30 cellular contexts compared by ENCODE assay signal in the genomic region with DNA sequence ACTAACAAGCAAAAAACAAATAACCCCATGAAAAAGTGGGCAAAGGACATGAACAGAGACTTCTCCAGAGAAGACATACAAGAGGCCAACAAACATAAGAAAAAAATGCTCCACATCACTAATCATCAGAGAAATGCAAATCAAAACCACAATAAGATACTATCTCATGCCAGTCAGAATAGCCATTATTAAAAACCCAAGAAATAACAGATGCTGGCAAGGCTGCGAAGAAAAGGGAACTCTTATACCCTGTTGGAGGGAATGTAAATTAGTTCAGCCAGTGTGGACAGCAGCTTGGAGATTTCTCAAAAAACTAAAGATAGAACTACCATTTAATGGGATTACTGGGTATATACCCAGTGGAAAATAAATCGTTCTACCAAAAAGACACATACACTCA.
"Had no signal": no experiment of that assay in that cellular context is flagged by ENCODE, and none has a peak within 500 bp of the region (broad histone marks: within the 10 kb centered on the region; RNA-seq: fewer than 3 reads in every experiment).

No MANE protein-coding gene starts in this region.

- H3K4me3 ChIP-seq: ascending aorta, heart right ventricle, left ventricle myocardium inferior, lung, mucosa of descending colon, ovary, right lobe of liver, testis had no signal

- H3K27me3 Mint-ChIP-seq: activated CD4-positive, alpha-beta memory T cell treated with anti-CD3 and anti-CD28 coated beads for 36 hours; activated CD4-positive, alpha-beta T cell treated with anti-CD3 and anti-CD28 coated beads, Interleukin-2, amount 10 ng/mL, durations not matched to agents 24 days and 14 days; activated naive CD4-positive, alpha-beta T cell treated with anti-CD3 and anti-CD28 coated beads, Interleukin-2, amount 10 ng/mL, durations not matched to agents 7 days and 5 days; dendritic cell treated with granulocyte-macrophage colony-stimulating factor and Interleukin-4, amounts not matched to agents 40 ng/mL and 50 ng/mL, for 4 days; natural killer cell treated with Interleukin-12 subunit alpha and Interleukin-12 subunit beta and Interleukin-15 and Interleukin-18, amount 100 ng/mL, for 72 hours; progenitor cell of endocrine pancreas; T-helper 17 cell had no signal

- H3K27me3 ChIP-seq: ascending aorta, heart right ventricle, ovary, testis had no signal

- H3K27ac Mint-ChIP-seq: activated CD4-positive, alpha-beta memory T cell treated with anti-CD3 and anti-CD28 coated beads for 36 hours; activated CD4-positive, alpha-beta T cell treated with anti-CD3 and anti-CD28 coated beads, Interleukin-2, amount 10 ng/mL, durations not matched to agents 24 days and 14 days; activated naive CD4-positive, alpha-beta T cell treated with anti-CD3 and anti-CD28 coated beads, Interleukin-2, amount 10 ng/mL, durations not matched to agents 7 days and 5 days; activated naive CD8-positive, alpha-beta T cell treated with anti-CD3 and anti-CD28 coated beads, Interleukin-2, amount 10 ng/mL, durations not matched to agents 7 days and 5 days; dendritic cell treated with granulocyte-macrophage colony-stimulating factor and Interleukin-4, amounts not matched to agents 40 ng/mL and 50 ng/mL, for 4 days; endodermal cell; natural killer cell treated with Interleukin-12 subunit alpha and Interleukin-12 subunit beta and Interleukin-15 and Interleukin-18, amount 100 ng/mL, for 72 hours; progenitor cell of endocrine pancreas; T-helper 17 cell had no signal

- H3K9me3 ChIP-seq: ascending aorta, heart right ventricle, left ventricle myocardium inferior, mucosa of descending colon, ovary, right lobe of liver, testis had no signal

- FAIRE-seq: urothelium cell line had no signal

- DNase-seq: activated CD4-positive, alpha-beta memory T cell treated with anti-CD3 and anti-CD28 coated beads for 36 hours; activated CD4-positive, alpha-beta T cell treated with anti-CD3 and anti-CD28 coated beads, Interleukin-2, amount 10 ng/mL, durations not matched to agents 24 days and 14 days; activated CD4-positive, CD25-positive, alpha-beta regulatory T cell treated with anti-CD3 and anti-CD28 coated beads, Interleukin-2, amount 50 U/mL, for 72 hours; activated CD8-positive, alpha-beta memory T cell treated with anti-CD3 and anti-CD28 coated beads, Interleukin-2, amount 50 U/mL, for 4 hours; activated gamma-delta T cell; activated naive CD4-positive, alpha-beta T cell treated with anti-CD3 and anti-CD28 coated beads, Interleukin-2, amount 10 ng/mL, durations not matched to agents 7 days and 5 days; activated naive CD8-positive, alpha-beta T cell treated with anti-CD3 and anti-CD28 coated beads, Interleukin-2, amount 10 ng/mL, durations not matched to agents 7 days and 5 days; activated T-cell treated with anti-CD3 and anti-CD28 coated beads, Interleukin-2, amount 50 U/mL, for 1 hour; caudate nucleus; endodermal cell; foreskin melanocyte; heart right ventricle; left ventricle myocardium inferior; mucosa of descending colon; ovary; right lobe of liver; stimulated activated CD4-positive, alpha-beta T cell treated with anti-CD3 and anti-CD28 coated beads, Interleukin-12 subunit alpha, Interleukin-12 subunit beta, amount 100 ng/mL, for 4 hours; stimulated activated CD4-positive, alpha-beta T cell treated with anti-CD3 and anti-CD28 coated beads, Interleukin-4, amount 100 ng/mL, for 1 hour; stimulated activated naive CD8-positive, alpha-beta T cell treated with anti-CD3 and anti-CD28 coated beads, Interleukin-15, Interleukin-2, amounts not matched to agents 100 U/mL and 50 U/mL, for 24 hours; T-helper 17 cell; T1000; testis; trophoblast cell had no signal

- H3K4me1 ChIP-seq: ascending aorta, heart right ventricle, left ventricle myocardium inferior, right lobe of liver, testis had no signal

- H3K9me3 Mint-ChIP-seq: activated CD4-positive, alpha-beta memory T cell treated with anti-CD3 and anti-CD28 coated beads for 36 hours; activated CD4-positive, alpha-beta T cell treated with anti-CD3 and anti-CD28 coated beads, Interleukin-2, amount 10 ng/mL, durations not matched to agents 24 days and 14 days; activated naive CD4-positive, alpha-beta T cell treated with anti-CD3 and anti-CD28 coated beads, Interleukin-2, amount 10 ng/mL, durations not matched to agents 7 days and 5 days; activated naive CD8-positive, alpha-beta T cell treated with anti-CD3 and anti-CD28 coated beads, Interleukin-2, amount 10 ng/mL, durations not matched to agents 7 days and 5 days; dendritic cell treated with granulocyte-macrophage colony-stimulating factor and Interleukin-4, amounts not matched to agents 40 ng/mL and 50 ng/mL, for 4 days; endodermal cell had no signal

- ATAC-seq: esophagus mucosa; heart right ventricle; mucosa of descending colon; natural killer cell treated with Interleukin-12 subunit alpha and Interleukin-12 subunit beta and Interleukin-15 and Interleukin-18, amount 100 ng/mL, for 72 hours; right lobe of liver; stimulated activated naive CD8-positive, alpha-beta T cell treated with anti-CD3 and anti-CD28 coated beads, Interleukin-15, Interleukin-2, amounts not matched to agents 100 U/mL and 50 U/mL, for 24 hours; T-helper 17 cell had no signal

- H3K4me3 Mint-ChIP-seq: activated CD4-positive, alpha-beta memory T cell treated with anti-CD3 and anti-CD28 coated beads for 36 hours; activated CD4-positive, alpha-beta T cell treated with anti-CD3 and anti-CD28 coated beads, Interleukin-2, amount 10 ng/mL, durations not matched to agents 24 days and 14 days; activated naive CD4-positive, alpha-beta T cell treated with anti-CD3 and anti-CD28 coated beads, Interleukin-2, amount 10 ng/mL, durations not matched to agents 7 days and 5 days; activated naive CD8-positive, alpha-beta T cell treated with anti-CD3 and anti-CD28 coated beads, Interleukin-2, amount 10 ng/mL, durations not matched to agents 7 days and 5 days; dendritic cell treated with granulocyte-macrophage colony-stimulating factor and Interleukin-4, amounts not matched to agents 40 ng/mL and 50 ng/mL, for 4 days; endodermal cell; natural killer cell treated with Interleukin-12 subunit alpha and Interleukin-12 subunit beta and Interleukin-15 and Interleukin-18, amount 100 ng/mL, for 72 hours; T-helper 17 cell had no signal

- H3K36me3 ChIP-seq: ascending aorta, heart right ventricle, left ventricle myocardium inferior, ovary, right lobe of liver had no signal

- H3K36me3 Mint-ChIP-seq: activated CD4-positive, alpha-beta memory T cell treated with anti-CD3 and anti-CD28 coated beads for 36 hours; activated naive CD4-positive, alpha-beta T cell treated with anti-CD3 and anti-CD28 coated beads, Interleukin-2, amount 10 ng/mL, durations not matched to agents 7 days and 5 days; activated naive CD8-positive, alpha-beta T cell treated with anti-CD3 and anti-CD28 coated beads, Interleukin-2, amount 10 ng/mL, durations not matched to agents 7 days and 5 days; natural killer cell treated with Interleukin-12 subunit alpha and Interleukin-12 subunit beta and Interleukin-15 and Interleukin-18, amount 100 ng/mL, for 72 hours had no signal

- H3K4me1 Mint-ChIP-seq: activated CD4-positive, alpha-beta T cell treated with anti-CD3 and anti-CD28 coated beads, Interleukin-2, amount 10 ng/mL, durations not matched to agents 24 days and 14 days; activated naive CD4-positive, alpha-beta T cell treated with anti-CD3 and anti-CD28 coated beads, Interleukin-2, amount 10 ng/mL, durations not matched to agents 7 days and 5 days; activated naive CD8-positive, alpha-beta T cell treated with anti-CD3 and anti-CD28 coated beads, Interleukin-2, amount 10 ng/mL, durations not matched to agents 7 days and 5 days; T-helper 17 cell had no signal

- H3K27ac ChIP-seq: ascending aorta, heart right ventricle, left ventricle myocardium inferior, ovary, right lobe of liver, testis had no signal
